12 cellular contexts compared by ENCODE assay signal in genomic region chr4:145909773-145910172, GRCh38. TPM values are rescaled to one million over a fixed set of nuclear protein-coding genes. Genes with fewer than 3 reads are reported as not detected.
DNase-seq lines count a peak whose midpoint lies in the region; ATAC-seq, FAIRE-seq and TF ChIP-seq lines count a peak whose summit lies in the region.
"Had no signal": no experiment of that assay in that cellular context is flagged by ENCODE, and none has a peak within 500 bp of the region (broad histone marks: within the 10 kb centered on the region; RNA-seq: fewer than 3 reads in every experiment).

No MANE protein-coding gene starts in this region.

- H3F3A ChIP-seq in MM.1S (ENCODE audit: insufficient read depth, low read length): no peaks in the 10 kb centered on the region

- TF ChIP-seq POLR2A in stomach (IDR thresholded peaks at IDR 0.05): no peak

- H3K27me3 ChIP-seq in colonic mucosa: no peaks in the 10 kb centered on the region
- H3K27me3 ChIP-seq in keratinocyte (ENCODE audit: control insufficient read depth, extremely low read depth, insufficient read depth, low read length): no peaks in the 10 kb centered on the region
- H3K27me3 ChIP-seq in stomach: no peaks in the 10 kb centered on the region
- H3K27me3 ChIP-seq in MM.1S (replicated peaks; ENCODE audit: insufficient read depth, low read length): no peaks in the 10 kb centered on the region

- H3K9ac ChIP-seq in colonic mucosa (ENCODE audit: low read depth in 2 of 2, low read length in 2 of 2) (peak overlapping the region; percentile 6 to 63), keratinocyte (ENCODE audit: control insufficient read depth, extremely low read depth, insufficient read depth, low read length) (no peak overlapping the region), MM.1S (ENCODE audit: low read length) (no peak overlapping the region)

- H3K4me3 ChIP-seq in colonic mucosa (peak overlapping the region; percentile 32), keratinocyte (ENCODE audit: control insufficient read depth in 2 of 3, extremely low read depth in 1 of 3, insufficient read depth in 2 of 3, low read depth in 1 of 3, low read length in 3 of 3) (peak overlapping the region in 1 of 3 experiments; percentile 6), stomach (peak overlapping the region; percentile 36 to 44 (median 39)), MM.1S (ENCODE audit: low read length) (no peak overlapping the region)

- no peaks in the 10 kb centered on the region for H3K9me1 ChIP-seq in keratinocyte (ENCODE audit: control insufficient read depth, extremely low read depth, insufficient read depth, low read length)

- H3K27ac ChIP-seq in colonic mucosa (peak overlapping the region; percentile 86), keratinocyte (ENCODE audit: control insufficient read depth, insufficient read depth, low read length) (peak overlapping the region; percentile 5), stomach (peak overlapping the region; percentile 74 to 82 (median 81)), MM.1S (ENCODE audit: low read length) (no peak overlapping the region)

- FAIRE-seq in keratinocyte (lab: Jason Lieb, UNC): no peak

- H3K9me3 ChIP-seq in colonic mucosa: no peaks in the 10 kb centered on the region
- no peaks in the 10 kb centered on the region for H3K9me3 ChIP-seq in keratinocyte (ENCODE audit: control insufficient read depth, low read depth, low read length)
- H3K9me3 ChIP-seq in stomach: no peaks in the 10 kb centered on the region
- no peaks in the 10 kb centered on the region for H3K9me3 ChIP-seq in MM.1S (replicated peaks; ENCODE audit: insufficient read depth, low read length)

- dilution Hi-C loops in keratinocyte (cut with MboI; ENCODE audit: extremely low pct_ligation_motif_present, low sequenced_read_pairs): no loop called here

- H3K79me2 ChIP-seq in keratinocyte (ENCODE audit: control insufficient read depth, insufficient read depth, low read length): peaks cover 14% of the 10 kb centered on the region
- peaks cover 3% of the 10 kb centered on the region; the same call in 1 of the 2 replicates for H3K79me2 ChIP-seq in MM.1S (ENCODE audit: low read length)

- intact Hi-C loops in colonic mucosa (cut with DNase I): no loop called here
- intact Hi-C loops in stomach (cut with DNase I; ENCODE audit: low total_unique reads): no loop called here

- no peak for TF ChIP-seq EP300 in stomach (IDR thresholded peaks at IDR 0.05)

- no peaks in the 10 kb centered on the region for H4K20me1 ChIP-seq in keratinocyte (ENCODE audit: control insufficient read depth, extremely low read depth, insufficient read depth, low read length)
- no peaks in the 10 kb centered on the region for H4K20me1 ChIP-seq in MM.1S (ENCODE audit: insufficient read depth, low read length)

- WGBS in stomach, 5 donors: 36 to 53% (median 39%) methylated on average over 10 to 12 of the region's 12 CpGs

- H3K4me1 ChIP-seq in colonic mucosa: no peaks in the 10 kb centered on the region
- H3K4me1 ChIP-seq in keratinocyte (ENCODE audit: control insufficient read depth, extremely low read depth, insufficient read depth, low read length): peaks cover 12% of the 10 kb centered on the region
- H3K4me1 ChIP-seq in stomach: peaks cover 0 to 41% (median 5%) of the 10 kb centered on the region in 4 donors
- H3K4me1 ChIP-seq in MM.1S (ENCODE audit: low read length): no peaks in the 10 kb centered on the region

- H3K4me2 ChIP-seq in keratinocyte (ENCODE audit: control insufficient read depth, extremely low read depth, insufficient read depth, low read depth, low read length) (peak overlapping the region; percentile 45), MM.1S (ENCODE audit: low read depth, low read length) (no peak overlapping the region)

- TF ChIP-seq CTCF in colonic mucosa (IDR thresholded peaks at IDR 0.05) (no peak), keratinocyte (optimal IDR thresholded peaks at IDR 0.05 in 1 of 3, IDR thresholded peaks at IDR 0.05 in 1 of 3, conservative IDR thresholded peaks at IDR 0.05 in 1 of 3; ENCODE audit: extremely low read depth in 1 of 3, insufficient read depth in 2 of 3, low read length in 3 of 3) (no peak), stomach (IDR thresholded peaks at IDR 0.05) (no peak), MM.1S (IDR thresholded peaks at IDR 0.05; ENCODE audit: low read length) (no peak)

- H2AFZ ChIP-seq in keratinocyte (ENCODE audit: control insufficient read depth, low read length) (no peak overlapping the region), MM.1S (ENCODE audit: low read length) (no peak overlapping the region)

- ATAC-seq in GM21447 (IDR thresholded peaks at IDR 0.05; ENCODE audit: unreplicated experiment) (peak; percentile 44), HG03439 (IDR thresholded peaks at IDR 0.05; ENCODE audit: unreplicated experiment) (no peak)

- DNase-seq in colonic mucosa: peak; percentile 77
- DNase-seq in keratinocyte (ENCODE audit: low read depth, low spot score): no peak
- DNase-seq in stomach: peak; percentile 67
- DNase-seq in NCI-H226: no peak
- no peak for DNase-seq in MM.1S
- no peak for DNase-seq in GDM1 (lab: John Stamatoyannopoulos, UW)
- DNase-seq: amniotic stem cell; DMS79; foreskin fibroblast; stimulated activated CD4-positive, alpha-beta T cell treated with anti-CD3 and anti-CD28 coated beads, Interleukin-2, amount 100 ng/mL, for 48 hours had no signal

- H3K9me2 ChIP-seq in MM.1S (replicated peaks; ENCODE audit: insufficient read depth, low read length): no peaks in the 10 kb centered on the region

- H3K36me3 ChIP-seq in colonic mucosa (no peaks in the 10 kb centered on the region), keratinocyte (ENCODE audit: control insufficient read depth in 2 of 2, extremely low read depth in 1 of 2, insufficient read depth in 2 of 2, low read length in 2 of 2) (no peaks in the 10 kb centered on the region), stomach (no peaks in the 10 kb centered on the region), MM.1S (replicated peaks; ENCODE audit: insufficient read depth, low read length) (no peaks in the 10 kb centered on the region)

RNA-seq across cellular contexts. Expression of gene ZNF827, which starts 28.9 kb away (rescaled TPM):
- total RNA-seq in colonic mucosa (10 to 100 TPM; 17.9 to 19.7 TPM), stomach (100 to 1,000 TPM in 1 of 5 donors, 10 to 100 TPM in 4; 12.3 to 109 (median 17.4) TPM)
- polyA plus RNA-seq in keratinocyte (4.7 to 9.8 TPM (median 5.2 TPM) in 3 replicates), stomach (1 to 10 TPM; 1.7 to 2.8 (median 2.4) TPM)
- 1.3 TPM for polyA plus RNA-seq in keratinocyte (2011; ENCODE audit: low read depth)
- polyA plus RNA-seq in keratinocyte (2011; cell fraction: cytosol; rRNA removed): 4.2 and 9.1 TPM in 2 replicates
- 26.0 and 34.8 TPM in 2 replicates for polyA plus RNA-seq in keratinocyte (2011; cell fraction: nucleus; rRNA removed)
- polyA plus RNA-seq in keratinocyte (2012; ENCODE audit: low replicate concordance): 2.9 and 8.4 TPM in 2 replicates
- 15.7 to 39.9 TPM (median 16.4 TPM) in 3 replicates for polyA minus RNA-seq in keratinocyte
- polyA minus RNA-seq in keratinocyte (2011; cell fraction: cytosol; rRNA and poly(A)+ RNA removed): 10.4 TPM
- 29.2 and 32.5 TPM in 2 replicates for polyA minus RNA-seq in keratinocyte (2011; cell fraction: nucleus; rRNA and poly(A)+ RNA removed)

Comparison
In these comparisons a context has a peak if more than half of its experiments do, and no peak if none do; other contexts are left out.
1. DNase-seq: peak in colonic mucosa (single experiment) and stomach (single experiment); none in keratinocyte (single experiment), NCI-H226 (single experiment), MM.1S (single experiment) and GDM1 (single experiment).
2. H3K9ac ChIP-seq: peak in colonic mucosa (2 of 2); none in keratinocyte (single experiment) and MM.1S (single experiment).